In the genomic region with DNA sequence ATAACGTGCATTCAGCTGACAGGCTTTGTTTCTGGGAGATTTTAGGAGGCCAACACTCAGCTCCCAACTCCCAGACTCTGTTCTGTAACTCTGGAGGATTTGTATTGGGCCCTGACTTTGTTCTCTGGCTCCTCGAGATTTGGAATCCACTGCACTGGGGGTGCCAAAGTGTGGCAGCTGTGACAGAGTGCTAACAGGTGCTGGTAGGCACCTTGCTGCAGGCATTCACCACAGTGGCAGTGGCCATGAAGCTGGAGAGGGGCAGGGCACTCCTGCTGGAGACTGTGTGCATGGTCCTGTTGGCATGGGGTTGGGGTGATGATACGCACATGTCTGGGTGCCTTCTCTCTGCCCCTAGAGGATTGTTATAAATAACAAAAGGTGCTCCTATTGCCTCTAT, we compare ENCODE assay signal across 22 cellular contexts.
"Had no signal": no experiment of that assay in that cellular context is flagged by ENCODE, and none has a peak within 500 bp of the region (broad histone marks: within the 10 kb centered on the region; RNA-seq: fewer than 3 reads in every experiment).

No MANE protein-coding gene starts in this region.

- H3K27me3 ChIP-seq: esophagus muscularis mucosa, foreskin keratinocyte, gastroesophageal sphincter, heart left ventricle, hepatocyte, left lung had no signal

- H3K36me3 ChIP-seq: esophagus muscularis mucosa, gastroesophageal sphincter, heart left ventricle, left lung, lower lobe of right lung had no signal

- H3K4me3 ChIP-seq: coronary artery, dorsolateral prefrontal cortex, esophagus muscularis mucosa, gastroesophageal sphincter, heart left ventricle, hepatocyte, left lung, lower lobe of right lung, mucosa of descending colon had no signal

- H3K27ac Mint-ChIP-seq: mesothelial cell of epicardium, naive B cell had no signal

- H3K4me1 ChIP-seq: esophagus muscularis mucosa, foreskin keratinocyte, gastroesophageal sphincter, heart left ventricle, left lung, lower lobe of right lung had no signal

- H3K4me2 ChIP-seq: hepatocyte had no signal

- FAIRE-seq: endothelial cell of umbilical vein, islet of Langerhans, keratinocyte had no signal

- H3K79me2 ChIP-seq: hepatocyte had no signal

- ATAC-seq: foreskin keratinocyte, gastroesophageal sphincter, heart left ventricle, left cardiac atrium, left lung, left ventricle myocardium superior, lower lobe of right lung, mucosa of descending colon had no signal

- H3K4me1 Mint-ChIP-seq: naive B cell had no signal

- DNase-seq: dermis blood vessel endothelial cell; dorsolateral prefrontal cortex; effector CD4-positive, alpha-beta T cell; effector memory CD4-positive, alpha-beta T cell; foreskin keratinocyte; heart left ventricle; hypothalamus; left cardiac atrium; left ventricle myocardium superior; lower lobe of right lung; mesenchymal stem cell; mucosa of descending colon; naive B cell had no signal

- H3K27ac ChIP-seq: coronary artery, dorsolateral prefrontal cortex, esophagus muscularis mucosa, foreskin keratinocyte, gastroesophageal sphincter, heart left ventricle, hepatocyte, left lung, lower lobe of right lung had no signal

- H3K4me3 Mint-ChIP-seq: mesothelial cell of epicardium had no signal

- H2AFZ ChIP-seq: hepatocyte had no signal

- H3K27me3 Mint-ChIP-seq: naive B cell had no signal
